8 cellular contexts compared by ENCODE assay signal in genomic region chr2:69306612-69306896, GRCh38.
A peak's percentile ranks its signal among the peaks of the same experiment; 100 is the strongest.
DNase-seq lines count a peak whose midpoint lies in the region; ATAC-seq and TF ChIP-seq lines count a peak whose summit lies in the region.

No MANE protein-coding gene starts in this region.

- peak overlapping the region; percentile 96 for H2AFZ ChIP-seq in parathyroid adenoma

- 0% methylated on average over 1 of the region's 24 CpGs; no CpG with 5 or more reads in 1 of the 2 donors for WGBS in esophagus squamous epithelium, 2 donors

- H3K4me1 ChIP-seq in esophagus squamous epithelium (peaks cover 34 to 56% (median 36%) of the 10 kb centered on the region in 3 donors), parathyroid adenoma (peaks cover 14% of the 10 kb centered on the region)

- no peaks in the 10 kb centered on the region for H3K9me3 Mint-ChIP-seq in Calu3 (ENCODE audit: low read depth, unreplicated experiment)

- peak overlapping the region; percentile 67 to 88 (median 83) for H3K27ac ChIP-seq in esophagus squamous epithelium
- H3K27ac ChIP-seq in parathyroid adenoma, result peak overlapping the region; percentile 7

- peaks cover 20% of the 10 kb centered on the region for H3K4me1 Mint-ChIP-seq in Calu3 (ENCODE audit: low read depth, unreplicated experiment)

- H3K9ac ChIP-seq in parathyroid adenoma, result no peak overlapping the region

- intact Hi-C loops in Calu3 (cut with micrococcal nuclease; ENCODE audit: unreplicated experiment) (no loop called here), esophagus squamous epithelium (cut with DNase I) (loop anchor here (5.0 to 10.0 kb wide), 3 partner anchors 122 to 294 kb away; partner anchors contain the start of gene ANTXR1)

- H3K4me3 Mint-ChIP-seq in Calu3 (ENCODE audit: low read depth, unreplicated experiment), result peak overlapping the region; percentile 68

- TF ChIP-seq POLR2A in esophagus squamous epithelium (IDR thresholded peaks at IDR 0.05), result no peak

- no peak for ATAC-seq in GM18498 (IDR thresholded peaks at IDR 0.05; ENCODE audit: unreplicated experiment)
- ATAC-seq in HG02642 (IDR thresholded peaks at IDR 0.05; ENCODE audit: poor library complexity, unreplicated experiment), result no peak
- ATAC-seq in GM21529 (IDR thresholded peaks at IDR 0.05; ENCODE audit: unreplicated experiment), result no peak
- ATAC-seq in HG03135 (IDR thresholded peaks at IDR 0.05; ENCODE audit: unreplicated experiment), result no peak

- no peaks in the 10 kb centered on the region for H3K79me2 ChIP-seq in parathyroid adenoma

- H3K9me3 ChIP-seq in esophagus squamous epithelium, result peaks cover 0 to 6% (median 0%) of the 10 kb centered on the region in 3 donors
- no peaks in the 10 kb centered on the region for H3K9me3 ChIP-seq in parathyroid adenoma (ENCODE audit: control insufficient read depth, low read length)

- BruUV-seq in Calu3 (replicated peaks; lab: Mats Ljungman, UMichigan), result no TSS peak

- H3K4me2 ChIP-seq in parathyroid adenoma (ENCODE audit: low read length), result peak overlapping the region; percentile 72

- peaks cover 55% of the 10 kb centered on the region for H3K36me3 Mint-ChIP-seq in Calu3 (ENCODE audit: insufficient read depth, unreplicated experiment)

- H3K27me3 Mint-ChIP-seq in Calu3 (ENCODE audit: unreplicated experiment), result peaks cover 56% of the 10 kb centered on the region

- H3K36me3 ChIP-seq in esophagus squamous epithelium, result no peaks in the 10 kb centered on the region
- no peaks in the 10 kb centered on the region for H3K36me3 ChIP-seq in parathyroid adenoma (ENCODE audit: control insufficient read depth, insufficient read depth, low read length)

- DNase-seq in Calu3, result no peak
- DNase-seq in esophagus squamous epithelium (lab: John Stamatoyannopoulos, UW), result no peak

- no peak overlapping the region for H3K27ac Mint-ChIP-seq in Calu3 (ENCODE audit: unreplicated experiment)

- peaks cover 0 to 24% (median 0%) of the 10 kb centered on the region in 4 donors for H3K27me3 ChIP-seq in esophagus squamous epithelium
- H3K27me3 ChIP-seq in parathyroid adenoma (ENCODE audit: control insufficient read depth, insufficient read depth, low read length), result no peaks in the 10 kb centered on the region

- no peak for TF ChIP-seq CTCF in Calu3 (IDR thresholded peaks at IDR 0.05; ENCODE audit: unreplicated experiment)
- no peak for TF ChIP-seq CTCF in esophagus squamous epithelium (IDR thresholded peaks at IDR 0.05)
- no peak for TF ChIP-seq CTCF in parathyroid adenoma (IDR thresholded peaks at IDR 0.05)

- CTCF ChIA-PET in Calu3 (lab: Charles Lee), result interaction anchor here (1.1 to 2.6 kb wide), 2 partner anchors 294 to 363 kb away, joined by 5 to 6 read pairs; partner anchors contain the start of gene ANTXR1

- H3K4me3 ChIP-seq in esophagus squamous epithelium, result peak overlapping the region; percentile 34 to 84 (median 60)
- peak overlapping the region; percentile 45 for H3K4me3 ChIP-seq in parathyroid adenoma (ENCODE audit: low read depth, low read length)

TF ChIP-seq in PFSK-1, 5 proteins besides CTCF, POLR2A, EP300 and RAD21:
- TF ChIP-seq SIN3A (IDR thresholded peaks at IDR 0.05; ENCODE audit: borderline replicate concordance, insufficient read depth, low read length) (no peak), POLR2AphosphoS5 (IDR thresholded peaks at IDR 0.05; ENCODE audit: low read depth, low read length) (peak; percentile 38; the same call in 1 of the 2 replicates)
